27 cellular contexts compared by ENCODE assay signal in genomic region chr2:237392186-237392585, GRCh38.
"Had no signal": no experiment of that assay in that cellular context is flagged by ENCODE, and none has a peak within 500 bp of the region (broad histone marks: within the 10 kb centered on the region; RNA-seq: fewer than 3 reads in every experiment).

No MANE protein-coding gene starts in this region.

- H3K4me1 ChIP-seq: ascending aorta, body of pancreas had no signal

- H3K9me3 Mint-ChIP-seq: activated naive CD4-positive, alpha-beta T cell treated with anti-CD3 and anti-CD28 coated beads, Interleukin-2, amount 50 U/mL, for 24 hours; activated T-cell treated with anti-CD3 and anti-CD28 coated beads, Interleukin-2, amount 50 U/mL, for 24 hours; activated T-helper 1 cell treated with anti-CD3 and anti-CD28 coated beads, Interleukin-12 subunit alpha, Interleukin-12 subunit beta, Interleukin-2, Interleukin-4 antibody, amounts not matched to agents 30 ng/mL and 10 ng/mL and 1 ng/mL, durations not matched to agents 14 hours and 24 hours and 36 hours; WTC11 had no signal

- H3K4me1 Mint-ChIP-seq: activated CD8-positive, alpha-beta memory T cell treated with anti-CD3 and anti-CD28 coated beads, Interleukin-2, amount 10 ng/mL, durations not matched to agents 7 days and 5 days; activated naive CD4-positive, alpha-beta T cell treated with anti-CD3 and anti-CD28 coated beads, Interleukin-2, amount 50 U/mL, for 24 hours; T-helper 17 cell; WTC11 had no signal

- H3K4me3 ChIP-seq: ascending aorta, body of pancreas had no signal

- H3K4me3 Mint-ChIP-seq: activated CD8-positive, alpha-beta memory T cell treated with anti-CD3 and anti-CD28 coated beads, Interleukin-2, amount 10 ng/mL, durations not matched to agents 7 days and 5 days; activated naive CD4-positive, alpha-beta T cell treated with anti-CD3 and anti-CD28 coated beads, Interleukin-2, amount 50 U/mL, for 24 hours; activated T-cell treated with anti-CD3 and anti-CD28 coated beads, Interleukin-2, amount 50 U/mL, for 24 hours; activated T-helper 1 cell treated with anti-CD3 and anti-CD28 coated beads, Interleukin-12 subunit alpha, Interleukin-12 subunit beta, Interleukin-2, Interleukin-4 antibody, amounts not matched to agents 30 ng/mL and 10 ng/mL and 1 ng/mL, durations not matched to agents 14 hours and 24 hours and 36 hours; T-helper 17 cell; WTC11 had no signal

- ATAC-seq: activated CD8-positive, alpha-beta memory T cell treated with anti-CD3 and anti-CD28 coated beads, Interleukin-2, amount 10 ng/mL, durations not matched to agents 7 days and 5 days; body of pancreas; PC-3; T-helper 17 cell; WTC11 had no signal

- H3K9me3 ChIP-seq: ascending aorta, body of pancreas had no signal

- H3K36me3 Mint-ChIP-seq: activated CD8-positive, alpha-beta memory T cell treated with anti-CD3 and anti-CD28 coated beads, Interleukin-2, amount 10 ng/mL, durations not matched to agents 7 days and 5 days; activated naive CD4-positive, alpha-beta T cell treated with anti-CD3 and anti-CD28 coated beads, Interleukin-2, amount 50 U/mL, for 24 hours; WTC11 had no signal

- H3K27ac ChIP-seq: ascending aorta, body of pancreas had no signal

- H3K27me3 ChIP-seq: ascending aorta, body of pancreas had no signal

- DNase-seq: activated CD4-positive, alpha-beta T cell treated with anti-CD3 and anti-CD28 coated beads for 48 hours; activated CD4-positive, alpha-beta T cell treated with anti-CD3 and anti-CD28 coated beads, Interleukin-2, amount 50 U/mL, for 4 hours; activated CD4-positive, CD25-positive, alpha-beta regulatory T cell treated with anti-CD3 and anti-CD28 coated beads, Interleukin-2, amount 50 U/mL, for 72 hours; activated CD8-positive, alpha-beta memory T cell treated with anti-CD3 and anti-CD28 coated beads, Interleukin-2, amount 10 ng/mL, durations not matched to agents 7 days and 5 days; activated effector memory CD4-positive, alpha-beta T cell treated with Interleukin-2 at 50 U/mL for 16 hours; activated naive CD4-positive, alpha-beta T cell; activated T-cell treated with anti-CD3 and anti-CD28 coated beads, Interleukin-2, amount 50 U/mL, for 24 hours; amniotic stem cell; body of pancreas; central memory CD4-positive, alpha-beta T cell; Karpas-422; MM.1S; NCI-H1105; NCI-H1436; NCI-H1694 treated with DMSO at 0.1 percent for 48 hours; NCI-H2029 treated with DMSO at 0.1 percent for 48 hours; NCI-H510A treated with DMSO at 0.1 percent for 48 hours; NCI-H69; NK-92 treated with Interleukin-12 subunit alpha and Interleukin-12 subunit beta, amount 100 ng/mL, for 24 hours; PC-3; SHP77 treated with DMSO at 0.1 percent for 48 hours; T-helper 17 cell; T-helper 9 cell had no signal

- H3K27ac Mint-ChIP-seq: activated CD8-positive, alpha-beta memory T cell treated with anti-CD3 and anti-CD28 coated beads, Interleukin-2, amount 10 ng/mL, durations not matched to agents 7 days and 5 days; activated naive CD4-positive, alpha-beta T cell treated with anti-CD3 and anti-CD28 coated beads, Interleukin-2, amount 50 U/mL, for 24 hours; activated T-cell treated with anti-CD3 and anti-CD28 coated beads, Interleukin-2, amount 50 U/mL, for 24 hours; activated T-helper 1 cell treated with anti-CD3 and anti-CD28 coated beads, Interleukin-12 subunit alpha, Interleukin-12 subunit beta, Interleukin-2, Interleukin-4 antibody, amounts not matched to agents 30 ng/mL and 10 ng/mL and 1 ng/mL, durations not matched to agents 14 hours and 24 hours and 36 hours; T-helper 17 cell; WTC11 had no signal
